In the genomic region with DNA sequence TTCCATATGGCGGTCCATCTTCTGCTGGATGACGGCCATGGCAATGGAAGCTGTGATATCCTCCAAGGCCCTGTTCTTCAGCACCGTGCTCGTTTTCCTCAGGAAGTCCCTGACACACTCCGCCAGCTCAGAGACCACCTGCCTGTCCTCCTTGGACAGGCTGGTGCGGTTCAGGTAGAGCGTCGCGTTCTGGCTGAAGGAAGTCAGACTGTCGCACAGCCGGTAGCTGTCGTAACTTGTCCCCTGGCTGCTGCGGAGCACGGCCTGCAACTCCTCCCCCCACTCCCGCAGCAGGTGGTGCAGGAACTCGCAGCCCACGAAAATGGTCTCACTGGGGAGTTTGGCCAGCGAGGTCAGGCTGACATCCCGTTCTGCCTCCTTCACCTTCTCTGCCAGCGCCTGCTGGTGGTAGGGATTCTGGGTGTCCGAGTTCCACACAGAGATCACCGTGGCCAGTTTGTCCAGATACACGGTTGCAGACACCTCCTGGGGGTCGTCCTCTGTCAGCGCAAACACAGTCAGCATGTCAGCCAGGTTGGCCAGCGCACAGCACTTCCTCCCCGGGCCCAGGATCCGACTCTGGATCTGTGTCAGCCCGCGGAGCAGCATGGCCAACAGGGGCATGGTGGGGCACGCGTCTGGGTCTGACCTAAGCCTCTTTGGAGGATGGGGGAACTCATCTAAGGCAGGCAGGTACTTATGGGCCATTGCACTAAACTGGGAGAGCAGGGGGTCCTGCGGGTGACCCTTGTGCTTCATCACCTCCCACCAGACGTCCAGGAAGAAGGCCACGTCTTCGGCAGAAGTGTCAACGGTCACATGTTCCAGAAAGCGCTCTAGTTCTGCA, we compare ENCODE assay signal across 2 cellular contexts.
TF ChIP-seq lines count a peak whose summit lies in the region.

No MANE protein-coding gene starts in this region.

TF ChIP-seq in GM12891, 5 proteins besides CTCF, POLR2A, EP300 and RAD21:
- no peak for TF ChIP-seq POLR2AphosphoS5 (IDR thresholded peaks at IDR 0.05; ENCODE audit: low read depth, low read length)
- no peak for TF ChIP-seq TAF1 (IDR thresholded peaks at IDR 0.05; ENCODE audit: low read depth, low read length)
- TF ChIP-seq SPI1 (IDR thresholded peaks at IDR 0.05; ENCODE audit: low read depth, low read length): no peak
- TF ChIP-seq PAX5 (IDR thresholded peaks at IDR 0.05; ENCODE audit: insufficient read depth, low read length, severe bottlenecking): no peak
- TF ChIP-seq POU2F2 (IDR thresholded peaks at IDR 0.05; ENCODE audit: low read depth, low read length): no peak

TF ChIP-seq in K562, 482 proteins besides CTCF, POLR2A, EP300 and RAD21:
- TF ChIP-seq RBFOX2 (IDR thresholded peaks at IDR 0.05; ENCODE audit: low read depth, low read length): peak; percentile 40; the same call in 1 of the 2 replicates
- TF ChIP-seq ZNF778 (CRISPR knock-in tag; IDR thresholded peaks at IDR 0.05): no peak
- TF ChIP-seq POLR2G (IDR thresholded peaks at IDR 0.05; ENCODE audit: low read depth, low read length): 0 out of 2 replicates have a peak, but pooled peaks have one; percentile 26
